ENCODE assay signal across 18 cellular contexts in the genomic region with DNA sequence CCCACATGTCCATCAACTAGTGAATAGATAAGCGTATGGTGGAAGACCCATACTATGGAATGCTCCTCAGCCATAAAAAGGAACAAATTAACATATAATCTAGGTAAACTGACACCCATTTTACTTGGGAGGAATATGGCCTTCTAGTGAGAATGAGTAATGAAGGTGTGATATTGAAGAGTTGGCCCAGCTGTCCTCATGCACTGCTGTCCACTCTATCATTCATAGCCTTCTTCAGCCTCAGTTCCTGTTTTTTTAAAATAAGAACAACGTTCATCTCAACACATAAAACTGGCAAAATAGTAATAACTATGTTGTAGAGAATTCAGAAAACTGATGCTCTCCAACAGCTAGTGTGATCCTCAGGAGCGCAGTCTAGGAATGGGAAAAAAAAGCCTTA.
"Had no signal": no experiment of that assay in that cellular context is flagged by ENCODE, and none has a peak within 500 bp of the region (broad histone marks: within the 10 kb centered on the region; RNA-seq: fewer than 3 reads in every experiment).

No MANE protein-coding gene starts in this region.

- H3K4me3 ChIP-seq: colonic mucosa, lung, neural progenitor cell, prostate gland, right atrium auricular region, sigmoid colon, thoracic aorta, tibial nerve, upper lobe of right lung, uterus had no signal

- H3K27ac ChIP-seq: colonic mucosa, neural progenitor cell, prostate gland, right atrium auricular region, sigmoid colon, thoracic aorta, tibial nerve, upper lobe of right lung, uterus had no signal

- H3K9me3 ChIP-seq: colonic mucosa, prostate gland, right atrium auricular region, sigmoid colon, thoracic aorta, tibial nerve, upper lobe of right lung, uterus had no signal

- H3K27me3 ChIP-seq: colonic mucosa, neural progenitor cell, right atrium auricular region, sigmoid colon, tibial nerve, upper lobe of right lung, uterus had no signal

- DNase-seq: colonic mucosa; effector CD8-positive, alpha-beta T cell; kidney; naive thymus-derived CD4-positive, alpha-beta T cell; sigmoid colon; stimulated activated CD4-positive, alpha-beta T cell treated with anti-CD3 and anti-CD28 coated beads, Interleukin-2, amount 100 ng/mL, for 24 hours; stimulated activated CD4-positive, alpha-beta T cell treated with anti-CD3 and anti-CD28 coated beads, Interleukin-4, amount 100 ng/mL, for 24 hours; stimulated activated naive B cell treated with anti-CD40 and anti-IgM and Interleukin-4, amounts not matched to agents 10 μg/mL and 1 μg/mL and 100 μg/mL, for 72 hours; upper lobe of right lung; uterus had no signal

- ATAC-seq: left lobe of liver; naive thymus-derived CD4-positive, alpha-beta T cell; stimulated activated naive B cell treated with anti-CD40 and anti-IgM and Interleukin-4, amounts not matched to agents 10 μg/mL and 1 μg/mL and 100 μg/mL, for 72 hours; upper lobe of right lung had no signal

- H3K9ac ChIP-seq: neural progenitor cell had no signal

- H3K4me2 ChIP-seq: neural progenitor cell had no signal

- H3K36me3 ChIP-seq: colonic mucosa, neural progenitor cell, prostate gland, right atrium auricular region, sigmoid colon, thoracic aorta, tibial nerve, upper lobe of right lung, uterus had no signal

- H3K4me1 ChIP-seq: colonic mucosa, neural progenitor cell, prostate gland, right atrium auricular region, sigmoid colon, tibial nerve, upper lobe of right lung, uterus had no signal

- FAIRE-seq: frontal cortex, kidney had no signal

- H2AFZ ChIP-seq: neural progenitor cell had no signal
